Comparison of ENCODE assay signal across 8 cellular contexts in genomic region chr4:2933566-2934076, GRCh38. TPM values are rescaled to one million over a fixed set of nuclear protein-coding genes. Genes with fewer than 3 reads are reported as not detected.
A peak's percentile ranks its signal among the peaks of the same experiment; 100 is the strongest.
DNase-seq lines count a peak whose midpoint lies in the region; ATAC-seq and TF ChIP-seq lines count a peak whose summit lies in the region.

No MANE protein-coding gene starts in this region.

- TF ChIP-seq CTCF in SK-N-SH (IDR thresholded peaks at IDR 0.05) (no peak), fibroblast of lung (conservative IDR thresholded peaks at IDR 0.05 in 1 of 2, IDR thresholded peaks at IDR 0.05 in 1 of 2; ENCODE audit: low read depth in 1 of 2, low read length in 2 of 2) (no peak), osteocyte (IDR thresholded peaks at IDR 0.05) (no peak)

- TF ChIP-seq EP300 in SK-N-SH (IDR thresholded peaks at IDR 0.05; ENCODE audit: borderline replicate concordance in 1 of 2, low read depth in 1 of 2, low read length in 1 of 2): no peak

- CTCF ChIA-PET in CD8-positive, alpha-beta memory T cell (lab: Charles Lee): no interaction called here
- CTCF ChIA-PET in SK-N-SH (lab: Yijun Ruan, JAX): no interaction called here

- WGBS in SK-N-SH (ENCODE audit: low lambda C conversion rate): 28% methylated on average over 5 of the region's 31 CpGs

- H4K20me1 ChIP-seq in SK-N-SH (ENCODE audit: insufficient read depth) (0 out of 2 replicates have a peak, but pooled peaks cover 19% of the 10 kb centered on the region), fibroblast of lung (ENCODE audit: control insufficient read depth, extremely low read depth, insufficient read depth, low read length) (no peaks in the 10 kb centered on the region)

- H3K79me2 ChIP-seq in SK-N-SH (ENCODE audit: insufficient read depth) (peaks cover 48% of the 10 kb centered on the region), fibroblast of lung (ENCODE audit: control insufficient read depth, insufficient read depth, low read length) (peaks cover 29% of the 10 kb centered on the region)

- H3K4me2 ChIP-seq in SK-N-SH: peak overlapping the region; percentile 99
- peak overlapping the region; percentile 79 for H3K4me2 ChIP-seq in fibroblast of lung (ENCODE audit: extremely low read depth, insufficient read depth, low read length)

- H3K4me3 Mint-ChIP-seq in CD8-positive, alpha-beta memory T cell: peak overlapping the region; percentile 87 to 96 (median 91)
- peak overlapping the region; percentile 78 for H3K4me3 Mint-ChIP-seq in osteocyte (ENCODE audit: unreplicated experiment)

- POLR2A ChIA-PET in CD8-positive, alpha-beta memory T cell (lab: Charles Lee): no interaction called here
- POLR2A ChIA-PET in SK-N-SH (lab: Yijun Ruan, JAX): no interaction called here

- peak overlapping the region; percentile 49 for H3K4me3 ChIP-seq in CD8-positive, alpha-beta memory T cell (ENCODE audit: low read length)
- H3K4me3 ChIP-seq in SK-N-SH (ENCODE audit: low read depth in 2 of 2, low read length in 1 of 2) (peak overlapping the region; percentile 70 to 77), fibroblast of lung (replicated peaks in 1 of 4; ENCODE audit: control extremely low read depth in 1 of 4, insufficient read depth in 1 of 4, low read depth in 3 of 4, low read length in 4 of 4) (peak overlapping the region; percentile 52 to 68 (median 61))

- H3K36me3 ChIP-seq in CD8-positive, alpha-beta memory T cell (ENCODE audit: insufficient read depth, low read length): peaks cover 14% of the 10 kb centered on the region
- H3K36me3 ChIP-seq in SK-N-SH (replicated peaks in 1 of 2; ENCODE audit: control insufficient read depth in 1 of 2, insufficient read depth in 2 of 2, low read length in 1 of 2) (peaks cover 12 to 55% of the 10 kb centered on the region in 2 experiments), fibroblast of lung (ENCODE audit: control insufficient read depth, insufficient read depth, low read length) (peaks cover 42% of the 10 kb centered on the region)

- no peaks in the 10 kb centered on the region for H3K9me3 ChIP-seq in CD8-positive, alpha-beta memory T cell (ENCODE audit: low read length)
- H3K9me3 ChIP-seq in SK-N-SH: no peaks in the 10 kb centered on the region
- H3K9me3 ChIP-seq in fibroblast of lung (ENCODE audit: control insufficient read depth, insufficient read depth, low read depth, low read length): no peaks in the 10 kb centered on the region

- H3K36me3 Mint-ChIP-seq in CD8-positive, alpha-beta memory T cell: peaks cover 0 to 66% (median 8%) of the 10 kb centered on the region in 3 donors
- H3K36me3 Mint-ChIP-seq in osteocyte (ENCODE audit: unreplicated experiment): peaks cover 9% of the 10 kb centered on the region

- no peaks in the 10 kb centered on the region for H3K9me3 Mint-ChIP-seq in CD8-positive, alpha-beta memory T cell
- H3K9me3 Mint-ChIP-seq in osteocyte (ENCODE audit: unreplicated experiment): no peaks in the 10 kb centered on the region

- no peaks in the 10 kb centered on the region for H3K27me3 ChIP-seq in CD8-positive, alpha-beta memory T cell (ENCODE audit: insufficient read depth, low read length, poor library complexity, severe bottlenecking)
- H3K27me3 ChIP-seq in SK-N-SH (ENCODE audit: insufficient read depth) (no peaks in the 10 kb centered on the region), fibroblast of lung (ENCODE audit: control insufficient read depth, insufficient read depth, low read length) (no peaks in the 10 kb centered on the region)

- no peak for TF ChIP-seq RAD21 in SK-N-SH (IDR thresholded peaks at IDR 0.05; ENCODE audit: low read length)

- peaks cover 55% of the 10 kb centered on the region for H3K4me1 ChIP-seq in CD8-positive, alpha-beta memory T cell (ENCODE audit: insufficient read depth, low read length)
- H3K4me1 ChIP-seq in SK-N-SH (ENCODE audit: control insufficient read depth in 1 of 2, insufficient read depth in 2 of 2, low read depth in 1 of 2, low read length in 1 of 2) (peaks cover 20 to 43% of the 10 kb centered on the region in 2 experiments), fibroblast of lung (ENCODE audit: control insufficient read depth, extremely low read depth, insufficient read depth, low read length) (peaks cover 15% of the 10 kb centered on the region)

- H3K4me1 Mint-ChIP-seq in CD8-positive, alpha-beta memory T cell: peaks cover 41 to 57% (median 51%) of the 10 kb centered on the region in 3 donors
- H3K4me1 Mint-ChIP-seq in osteocyte (ENCODE audit: unreplicated experiment): peaks cover 26% of the 10 kb centered on the region

- DNase-seq in CD8-positive, alpha-beta memory T cell: no peak
- DNase-seq in SK-N-SH: no peak
- DNase-seq in fibroblast of lung (ENCODE audit: low read depth in 2 of 2): no peak
- DNase-seq in osteocyte (ENCODE audit: extremely low spot score, unreplicated experiment): no peak
- no peak for DNase-seq in hypothalamus (lab: John Stamatoyannopoulos, UW)
- no peak for DNase-seq in NCI-H1417 (lab: John Stamatoyannopoulos, UW)

- peak overlapping the region; percentile 59 for H3K27ac ChIP-seq in CD8-positive, alpha-beta memory T cell (ENCODE audit: low read depth, low read length)
- peak overlapping the region; percentile 35 to 87; a peak in 3 of 4 replicates for H3K27ac ChIP-seq in SK-N-SH (ENCODE audit: low read depth in 2 of 2, low read length in 1 of 2)
- H3K27ac ChIP-seq in fibroblast of lung (ENCODE audit: insufficient read depth, low read length): peak overlapping the region; percentile 69

- no peak overlapping the region; the same call in 1 of the 2 replicates for H2AFZ ChIP-seq in SK-N-SH (ENCODE audit: low read depth)
- H2AFZ ChIP-seq in fibroblast of lung (ENCODE audit: low read length): no peak overlapping the region

- peak overlapping the region; percentile 93 to 99 (median 95) for H3K27ac Mint-ChIP-seq in CD8-positive, alpha-beta memory T cell
- H3K27ac Mint-ChIP-seq in osteocyte (ENCODE audit: unreplicated experiment): peak overlapping the region; percentile 78

- H3K9ac ChIP-seq in SK-N-SH (peak overlapping the region; percentile 65), fibroblast of lung (ENCODE audit: insufficient read depth, low read length) (peak overlapping the region; percentile 82)

- peaks cover 21% of the 10 kb centered on the region for H3F3A ChIP-seq in SK-N-SH (replicated peaks; ENCODE audit: insufficient read depth)

- H3K9me2 ChIP-seq in SK-N-SH: no peaks in the 10 kb centered on the region

- ATAC-seq in HG03378 (IDR thresholded peaks at IDR 0.05; ENCODE audit: unreplicated experiment): no peak
- no peak for ATAC-seq in GM18502 (IDR thresholded peaks at IDR 0.05; ENCODE audit: poor library complexity, unreplicated experiment)

- H3K27me3 Mint-ChIP-seq in CD8-positive, alpha-beta memory T cell: no peaks in the 10 kb centered on the region
- H3K27me3 Mint-ChIP-seq in osteocyte (ENCODE audit: unreplicated experiment): no peaks in the 10 kb centered on the region

TF ChIP-seq in SK-N-SH, 30 proteins besides CTCF, POLR2A, EP300 and RAD21 (continues in another document):
- peak; percentile 17; the same call in 1 of the 2 replicates for TF ChIP-seq MAX (IDR thresholded peaks at IDR 0.05; ENCODE audit: low read depth)
- TF ChIP-seq MEF2A (IDR thresholded peaks at IDR 0.05; ENCODE audit: borderline replicate concordance, low read depth): no peak
- TF ChIP-seq ELF1 (IDR thresholded peaks at IDR 0.05): no peak
- no peak for TF ChIP-seq RXRA (IDR thresholded peaks at IDR 0.05; ENCODE audit: borderline replicate concordance, low read depth)
- no peak for TF ChIP-seq ZBTB33 (IDR thresholded peaks at IDR 0.05; ENCODE audit: borderline replicate concordance, low read depth)
- TF ChIP-seq TCF12 (IDR thresholded peaks at IDR 0.05): no peak

RNA-seq across cellular contexts. Expression of gene NOP14, which starts 29.6 kb away (rescaled TPM):
- total RNA-seq in CD8-positive, alpha-beta memory T cell: 100 to 1,000 TPM; 156 to 165 TPM
- polyA plus RNA-seq in CD8-positive, alpha-beta memory T cell: 26.5 TPM
- polyA plus RNA-seq in SK-N-SH (2012; rRNA removed) (7.5 and 9.8 TPM in 2 replicates), fibroblast of lung (13.1 and 20.6 TPM in 2 replicates)
- polyA plus RNA-seq in SK-N-SH (2012; cell fraction: cytosol; rRNA removed): 9.9 and 12.4 TPM in 2 replicates
- 11.4 and 12.0 TPM in 2 replicates for polyA plus RNA-seq in SK-N-SH (2012; cell fraction: nucleus; rRNA removed)
- total RNA-seq in fibroblast of lung (16.7 and 17.7 TPM in 2 replicates), osteocyte (29.3 and 29.6 TPM in 2 replicates)
- polyA plus RNA-seq in fibroblast of lung (2012): 22.1 and 32.0 TPM in 2 replicates
- 15.7 and 16.7 TPM in 2 replicates for polyA minus RNA-seq in fibroblast of lung (ENCODE audit: low replicate concordance)

RNA-seq across cellular contexts. Expression of gene GRK4, which starts 29.8 kb away (rescaled TPM):
- total RNA-seq in CD8-positive, alpha-beta memory T cell: 1 to 10 TPM; 5.4 to 7.7 TPM
- polyA plus RNA-seq in CD8-positive, alpha-beta memory T cell: 2.5 TPM
- polyA plus RNA-seq in SK-N-SH (2012; rRNA removed): 2.2 and 2.7 TPM in 2 replicates
- 2.2 and 2.9 TPM in 2 replicates for polyA plus RNA-seq in SK-N-SH (2012; cell fraction: cytosol; rRNA removed)
- polyA plus RNA-seq in SK-N-SH (2012; cell fraction: nucleus; rRNA removed): 3.4 and 4.5 TPM in 2 replicates
- 5.9 and 6.9 TPM in 2 replicates for total RNA-seq in fibroblast of lung
- 4.0 and 4.4 TPM in 2 replicates for polyA plus RNA-seq in fibroblast of lung
- 4.3 and 4.4 TPM in 2 replicates for polyA plus RNA-seq in fibroblast of lung (2012)
- polyA minus RNA-seq in fibroblast of lung (ENCODE audit: low replicate concordance): 2.1 and 10.2 TPM in 2 replicates
- total RNA-seq in osteocyte: 10.5 and 11.7 TPM in 2 replicates
